25 cellular contexts compared by ENCODE assay signal in the genomic region with DNA sequence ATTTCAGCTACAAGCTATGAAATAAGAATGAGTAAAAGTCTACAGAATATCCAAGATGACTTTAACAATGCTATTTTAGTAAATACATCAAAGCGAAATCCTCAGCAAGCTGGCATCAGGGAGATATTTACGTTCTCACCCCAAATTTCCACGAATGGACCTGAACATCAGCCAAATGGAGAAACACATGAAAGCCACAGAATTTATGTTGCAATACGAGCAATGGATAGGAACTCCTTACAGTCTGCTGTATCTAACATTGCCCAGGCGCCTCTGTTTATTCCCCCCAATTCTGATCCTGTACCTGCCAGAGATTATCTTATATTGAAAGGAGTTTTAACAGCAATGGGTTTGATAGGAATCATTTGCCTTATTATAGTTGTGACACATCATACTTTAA.
"Had no signal": no experiment of that assay in that cellular context is flagged by ENCODE, and none has a peak within 500 bp of the region (broad histone marks: within the 10 kb centered on the region; RNA-seq: fewer than 3 reads in every experiment).

No MANE protein-coding gene starts in this region.

- H3K27me3 ChIP-seq: dorsolateral prefrontal cortex, gastrocnemius medialis, ovary, spleen, testis, tibial artery had no signal

- H3K27ac ChIP-seq: dorsolateral prefrontal cortex, epithelial cell of prostate, gastrocnemius medialis, ovary, psoas muscle, skin epidermis, spleen, testis, tibial artery had no signal

- H3K36me3 ChIP-seq: gastrocnemius medialis, ovary, spleen, tibial artery had no signal

- ATAC-seq: esophagus mucosa; gastrocnemius medialis; left lobe of liver; natural killer cell; psoas muscle; right cardiac atrium; stimulated activated memory B cell treated with anti-CD40 and anti-IgM and Interleukin-4, amounts not matched to agents 10 μg/mL and 1 μg/mL and 100 μg/mL, for 72 hours; stimulated activated naive CD8-positive, alpha-beta T cell treated with anti-CD3 and anti-CD28 coated beads, Interleukin-15, Interleukin-2, amounts not matched to agents 100 U/mL and 50 U/mL, for 24 hours had no signal

- H3K4me3 ChIP-seq: dorsolateral prefrontal cortex, gastrocnemius medialis, lung, ovary, psoas muscle, skin epidermis, spleen, testis, tibial artery had no signal

- H3K4me1 ChIP-seq: gastrocnemius medialis, psoas muscle, spleen, testis, tibial artery had no signal

- H3K9me3 ChIP-seq: gastrocnemius medialis, ovary, psoas muscle, spleen, testis, tibial artery had no signal

- DNase-seq: dorsolateral prefrontal cortex; effector CD8-positive, alpha-beta T cell; endodermal cell; foreskin fibroblast; gastrocnemius medialis; head of caudate nucleus; kidney; natural killer cell; occipital lobe; ovary; posterior cingulate gyrus; psoas muscle; right cardiac atrium; spleen; stimulated activated CD4-positive, alpha-beta T cell treated with anti-CD3 and anti-CD28 coated beads, Interleukin-4, amount 100 ng/mL, for 4 hours; stimulated activated naive CD8-positive, alpha-beta T cell treated with anti-CD3 and anti-CD28 coated beads, Interleukin-15, Interleukin-2, amounts not matched to agents 100 U/mL and 50 U/mL, for 24 hours; substantia nigra; testis; tibial artery had no signal
